Comparison of ENCODE assay signal across 8 cellular contexts in genomic region chr2:39121523-39122063, GRCh38. TPM values are rescaled to one million over a fixed set of nuclear protein-coding genes. Genes with fewer than 3 reads are reported as not detected.
DNase-seq lines count a peak whose midpoint lies in the region; TF ChIP-seq lines count a peak whose summit lies in the region.

No MANE protein-coding gene starts in this region.

- intact Hi-C loops in lower leg skin (cut with DNase I; ENCODE audit: low total_unique reads) = no loop called here

- H3K4me1 ChIP-seq in Peyer's patch (peaks cover 0 to 50% (median 5%) of the 10 kb centered on the region in 4 donors), endodermal cell (ENCODE audit: control insufficient read depth, insufficient read depth, low read length) (no peaks in the 10 kb centered on the region), parathyroid adenoma (peaks cover 22% of the 10 kb centered on the region)

- H3K9ac ChIP-seq in endodermal cell (ENCODE audit: extremely low read depth, low read length, poor library complexity, severe bottlenecking) = peak overlapping the region; percentile 85
- H3K9ac ChIP-seq in parathyroid adenoma = peak overlapping the region; percentile 12

- H2AFZ ChIP-seq in parathyroid adenoma = peak overlapping the region; percentile 91

- H3K36me3 Mint-ChIP-seq in endodermal cell (ENCODE audit: low read depth) = peaks cover 7% of the 10 kb centered on the region

- peaks cover 29% of the 10 kb centered on the region for H3K79me2 ChIP-seq in parathyroid adenoma

- DNase-seq in NCI-H2196 (lab: John Stamatoyannopoulos, UW; ENCODE audit: unreplicated experiment) = peak; percentile 49
- DNase-seq in NCI-H2196 treated with DMSO at 0.1 percent for 48 hours (lab: John Stamatoyannopoulos, UW; ENCODE audit: unreplicated experiment) = no peak
- DNase-seq in Peyer's patch = no peak
- DNase-seq in endodermal cell = no peak
- DNase-seq in AG08395 (ENCODE audit: low spot score) = no peak
- no peak for DNase-seq in D341Med (ENCODE audit: low spot score)
- DNase-seq in lower leg skin (ENCODE audit: low spot score in 2 of 2) = no peak

- no peak for TF ChIP-seq CTCF in Peyer's patch (IDR thresholded peaks at IDR 0.05)
- TF ChIP-seq CTCF in endodermal cell (conservative IDR thresholded peaks at IDR 0.05) = no peak
- TF ChIP-seq CTCF in parathyroid adenoma (IDR thresholded peaks at IDR 0.05) = no peak
- no peak for TF ChIP-seq CTCF in lower leg skin (IDR thresholded peaks at IDR 0.05)

- H3K9me3 Mint-ChIP-seq in endodermal cell = no peaks in the 10 kb centered on the region

- peaks cover 24% of the 10 kb centered on the region for H3K4me1 Mint-ChIP-seq in endodermal cell

- 66 to 67% methylated on average over 5 to 7 of the region's 7 CpGs for WGBS in endodermal cell (ENCODE audit: insufficient coverage in 1 of 2, insufficient read length in 1 of 2), 2 experiments
- 21% methylated on average over 7 of the region's 7 CpGs for WGBS in lower leg skin, 2 donors

- H3K27ac ChIP-seq in Peyer's patch (peak overlapping the region; percentile 86 to 98 (median 92)), endodermal cell (ENCODE audit: low read depth, low read length) (peak overlapping the region; percentile 88), parathyroid adenoma (peak overlapping the region; percentile 94)

- H3K27ac Mint-ChIP-seq in endodermal cell = peak overlapping the region; percentile 91

- peak overlapping the region; percentile 80 for H3K4me3 Mint-ChIP-seq in endodermal cell

- H3K4me2 ChIP-seq in parathyroid adenoma (ENCODE audit: low read length) = peak overlapping the region; percentile 94

- H3K4me3 ChIP-seq in Peyer's patch (peak overlapping the region; percentile 59 to 93 (median 88)), endodermal cell (ENCODE audit: low read length) (peak overlapping the region; percentile 92), parathyroid adenoma (ENCODE audit: low read depth, low read length) (peak overlapping the region; percentile 77), lower leg skin (ENCODE audit: low read depth, poor library complexity, severe bottlenecking) (no peak overlapping the region)

- H3K27me3 ChIP-seq in Peyer's patch (no peaks in the 10 kb centered on the region), endodermal cell (ENCODE audit: control insufficient read depth, insufficient read depth, low read length, poor library complexity, severe bottlenecking) (no peaks in the 10 kb centered on the region), parathyroid adenoma (ENCODE audit: control insufficient read depth, insufficient read depth, low read length) (no peaks in the 10 kb centered on the region)

- no peaks in the 10 kb centered on the region for H3K36me3 ChIP-seq in Peyer's patch
- H3K36me3 ChIP-seq in endodermal cell (ENCODE audit: control insufficient read depth, insufficient read depth, low read length) = peaks cover 8% of the 10 kb centered on the region
- H3K36me3 ChIP-seq in parathyroid adenoma (ENCODE audit: control insufficient read depth, insufficient read depth, low read length) = no peaks in the 10 kb centered on the region

- H3K27me3 Mint-ChIP-seq in endodermal cell (ENCODE audit: insufficient read depth) = no peaks in the 10 kb centered on the region

- H3K9me3 ChIP-seq in Peyer's patch (no peaks in the 10 kb centered on the region), endodermal cell (ENCODE audit: control insufficient read depth, low read length) (no peaks in the 10 kb centered on the region), parathyroid adenoma (ENCODE audit: control insufficient read depth, low read length) (no peaks in the 10 kb centered on the region)

- TF ChIP-seq POLR2A in Peyer's patch (IDR thresholded peaks at IDR 0.05) (no peak), lower leg skin (IDR thresholded peaks at IDR 0.05) (no peak)

RNA-seq across cellular contexts. Expression of gene SOS1, which starts 0.7 kb away (rescaled TPM):
- total RNA-seq in Peyer's patch = 10 to 100 TPM; 38.7 to 49.1 (median 40.8) TPM
- total RNA-seq in endodermal cell = 10 to 100 TPM; 34.0 to 39.0 TPM
- 23.0 TPM for polyA plus RNA-seq in endodermal cell (2013, experiment 1 of 2)
- 27.9 TPM for polyA plus RNA-seq in endodermal cell (2013, experiment 2 of 2)
- 10 to 100 TPM; 18.9 to 25.0 (median 19.3) TPM for total RNA-seq in lower leg skin
